Comparison of ENCODE assay signal across 12 cellular contexts in genomic region chr19:11325544-11325943, GRCh38. TPM values are rescaled to one million over a fixed set of nuclear protein-coding genes. Genes with fewer than 3 reads are reported as not detected.
"Had no signal": no experiment of that assay in that cellular context is flagged by ENCODE, and none has a peak within 500 bp of the region (broad histone marks: within the 10 kb centered on the region; RNA-seq: fewer than 3 reads in every experiment).

No MANE protein-coding gene starts in this region.

- ATAC-seq: activated naive CD4-positive, alpha-beta T cell treated with anti-CD3 and anti-CD28 coated beads, Interleukin-2, amount 50 U/mL, for 72 hours had no signal

- DNase-seq: activated T-cell treated with anti-CD3 and anti-CD28 coated beads, Interleukin-2, amount 50 U/mL, for 1 hour; naive B cell; transverse colon had no signal

- H3K27me3 ChIP-seq: transverse colon had no signal

- H3K9me3 ChIP-seq: transverse colon had no signal

- H3K4me3 ChIP-seq: lung, skin epidermis, transverse colon had no signal

RNA-seq across cellular contexts. Expression of gene TSPAN16, which starts 29.6 kb away (rescaled TPM):
- total RNA-seq: activated CD8-positive, alpha-beta memory T cell treated with anti-CD3 and anti-CD28 coated beads for 36 hours; activated naive CD4-positive, alpha-beta T cell treated with anti-CD3 and anti-CD28 coated beads, Interleukin-2, amount 50 U/mL, for 72 hours; chondrocyte; dermis microvascular lymphatic vessel endothelial cell; fibroblast of villous mesenchyme; lung; subcutaneous adipose tissue; transverse colon had no signal
- polyA plus RNA-seq: esophagus, lung had no signal
